In the genomic region with DNA sequence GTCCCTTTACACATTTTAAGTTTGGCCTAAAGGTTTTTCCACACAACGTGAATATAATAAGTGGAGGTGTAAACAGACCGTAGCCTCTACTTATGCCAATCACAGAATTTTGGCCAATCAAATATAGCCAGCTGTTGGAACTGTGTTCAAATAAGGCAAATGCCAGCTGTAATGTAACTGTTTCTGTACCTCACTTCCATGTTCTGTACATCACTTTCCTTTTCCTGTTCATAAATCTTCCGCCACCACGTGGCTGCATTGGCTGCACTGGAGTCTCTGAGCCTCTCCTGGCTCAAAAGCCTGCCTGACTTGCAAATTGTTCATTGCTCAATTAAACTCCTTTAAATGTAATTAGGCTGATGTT, we compare ENCODE assay signal across 14 cellular contexts.
"Had no signal": no experiment of that assay in that cellular context is flagged by ENCODE, and none has a peak within 500 bp of the region (broad histone marks: within the 10 kb centered on the region; RNA-seq: fewer than 3 reads in every experiment).

No MANE protein-coding gene starts in this region.

- H3K27ac ChIP-seq: ascending aorta, dorsolateral prefrontal cortex, parathyroid adenoma, sigmoid colon, thyroid gland, uterus had no signal

- H3K9ac ChIP-seq: parathyroid adenoma had no signal

- H2AFZ ChIP-seq: parathyroid adenoma had no signal

- ATAC-seq: stimulated activated memory B cell treated with anti-CD40 and anti-IgM and Interleukin-4, amounts not matched to agents 10 μg/mL and 1 μg/mL and 100 μg/mL, for 72 hours had no signal

- H3K9me3 ChIP-seq: ascending aorta, sigmoid colon, thyroid gland, uterus had no signal

- H3K27me3 ChIP-seq: ascending aorta, dorsolateral prefrontal cortex, sigmoid colon, thyroid gland, uterus had no signal

- H3K4me3 ChIP-seq: ascending aorta, dorsolateral prefrontal cortex, lung, sigmoid colon, thyroid gland, uterus had no signal

- H3K79me2 ChIP-seq: parathyroid adenoma had no signal

- FAIRE-seq: islet of Langerhans had no signal

- DNase-seq: activated CD4-positive, alpha-beta T cell treated with anti-CD3 and anti-CD28 coated beads for 1 hour; activated CD4-positive, alpha-beta T cell treated with anti-CD3 and anti-CD28 coated beads, Interleukin-2, amount 50 U/mL, for 4 hours; activated naive CD4-positive, alpha-beta T cell treated with Interleukin-2 at 50 U/mL for 16 hours; dorsolateral prefrontal cortex; naive B cell; sigmoid colon; T1000; thyroid gland; uterus had no signal

- H3K36me3 ChIP-seq: ascending aorta, sigmoid colon, thyroid gland, uterus had no signal

- H3K4me1 ChIP-seq: ascending aorta, parathyroid adenoma, sigmoid colon, uterus had no signal
